ENCODE assay signal across 8 cellular contexts in genomic region chr10:70131560-70131937, GRCh38. TPM values are rescaled to one million over a fixed set of nuclear protein-coding genes. Genes with fewer than 3 reads are reported as not detected.
A peak's percentile ranks its signal among the peaks of the same experiment; 100 is the strongest.
DNase-seq lines count a peak whose midpoint lies in the region; ATAC-seq and TF ChIP-seq lines count a peak whose summit lies in the region.

No MANE protein-coding gene starts in this region.

- intact Hi-C loops in activated T-helper 2 cell treated with anti-CD3 and anti-CD28 coated beads, Interferon-gamma antibody, Interleukin-2, Interleukin-4, amounts not matched to agents 10 μg/mL and 5 μg/mL and 100 μg/mL, durations not matched to agents 14 hours and 24 hours and 36 hours (cut with micrococcal nuclease), result no loop called here
- intact Hi-C loops in left colon (cut with DNase I, micrococcal nuclease) (no loop called here), tibial artery (cut with DNase I; ENCODE audit: low total_unique reads) (no loop called here)

- H3K36me3 Mint-ChIP-seq in activated T-helper 2 cell treated with anti-CD3 and anti-CD28 coated beads, Interferon-gamma antibody, Interleukin-2, Interleukin-4, amounts not matched to agents 10 μg/mL and 5 μg/mL and 100 μg/mL, durations not matched to agents 14 hours and 24 hours and 36 hours (ENCODE audit: low read depth), result peaks cover 9% of the 10 kb centered on the region

- H3K4me3 ChIP-seq in tibial artery, result peak overlapping the region; percentile 78 to 84

- ATAC-seq in left colon (peak; percentile 5), HG03378 (IDR thresholded peaks at IDR 0.05; ENCODE audit: unreplicated experiment) (no peak)

- H3K4me1 ChIP-seq in tibial artery, result peaks cover 0 to 28% (median 18%) of the 10 kb centered on the region in 4 donors

- peaks cover 0 to 6% (median 4%) of the 10 kb centered on the region in 3 donors for H3K36me3 ChIP-seq in tibial artery

- peak overlapping the region; percentile 78 for H3K4me3 Mint-ChIP-seq in activated T-helper 2 cell treated with anti-CD3 and anti-CD28 coated beads, Interferon-gamma antibody, Interleukin-2, Interleukin-4, amounts not matched to agents 10 μg/mL and 5 μg/mL and 100 μg/mL, durations not matched to agents 14 hours and 24 hours and 36 hours (ENCODE audit: low read depth)

- H3K27me3 Mint-ChIP-seq in activated T-helper 2 cell treated with anti-CD3 and anti-CD28 coated beads, Interferon-gamma antibody, Interleukin-2, Interleukin-4, amounts not matched to agents 10 μg/mL and 5 μg/mL and 100 μg/mL, durations not matched to agents 14 hours and 24 hours and 36 hours (ENCODE audit: low read depth), result peaks cover 4% of the 10 kb centered on the region

- H3K9me3 Mint-ChIP-seq in activated T-helper 2 cell treated with anti-CD3 and anti-CD28 coated beads, Interferon-gamma antibody, Interleukin-2, Interleukin-4, amounts not matched to agents 10 μg/mL and 5 μg/mL and 100 μg/mL, durations not matched to agents 14 hours and 24 hours and 36 hours, result no peaks in the 10 kb centered on the region

- peaks cover 16% of the 10 kb centered on the region for H3K4me1 Mint-ChIP-seq in activated T-helper 2 cell treated with anti-CD3 and anti-CD28 coated beads, Interferon-gamma antibody, Interleukin-2, Interleukin-4, amounts not matched to agents 10 μg/mL and 5 μg/mL and 100 μg/mL, durations not matched to agents 14 hours and 24 hours and 36 hours (ENCODE audit: low read depth)

- peak overlapping the region; percentile 61 for H3K27ac Mint-ChIP-seq in activated T-helper 2 cell treated with anti-CD3 and anti-CD28 coated beads, Interferon-gamma antibody, Interleukin-2, Interleukin-4, amounts not matched to agents 10 μg/mL and 5 μg/mL and 100 μg/mL, durations not matched to agents 14 hours and 24 hours and 36 hours

- H3K27me3 ChIP-seq in tibial artery, result no peaks in the 10 kb centered on the region

- H3K27ac ChIP-seq in tibial artery, result peak overlapping the region; percentile 87 to 88

- DNase-seq in activated effector memory CD4-positive, alpha-beta T cell treated with anti-CD3 and anti-CD28 coated beads, Interleukin-2, amount 50 U/mL, for 16 hours, result peak; percentile 56
- DNase-seq in activated effector memory CD4-positive, alpha-beta T cell treated with Interleukin-2 at 50 U/mL for 16 hours, result no peak
- no peak for DNase-seq in activated T-helper 2 cell treated with anti-CD3 and anti-CD28 coated beads, Interferon-gamma antibody, Interleukin-2, Interleukin-4, amounts not matched to agents 10 μg/mL and 5 μg/mL and 100 μg/mL, durations not matched to agents 14 hours and 24 hours and 36 hours (ENCODE audit: low spot score)
- no peak for DNase-seq in left colon
- DNase-seq in tibial artery, result no peak
- no peak for DNase-seq in OCI-M2 (lab: John Stamatoyannopoulos, UW; ENCODE audit: unreplicated experiment)
- no peak for DNase-seq in NCI-H1048 (lab: John Stamatoyannopoulos, UW)

- no peak for TF ChIP-seq CTCF in tibial artery (IDR thresholded peaks at IDR 0.05)

- H3K9me3 ChIP-seq in tibial artery, result no peaks in the 10 kb centered on the region

RNA-seq across cellular contexts. Expression of gene AIFM2, which starts 1.1 kb away (rescaled TPM):
- 9.5 and 11.6 TPM in 2 replicates for total RNA-seq in activated T-helper 2 cell treated with anti-CD3 and anti-CD28 coated beads, Interferon-gamma antibody, Interleukin-2, Interleukin-4, amounts not matched to agents 10 μg/mL and 5 μg/mL and 100 μg/mL, durations not matched to agents 14 hours and 24 hours and 36 hours
- 10 to 100 TPM; 21.8 to 32.4 TPM for total RNA-seq in left colon

RNA-seq across cellular contexts. Expression of gene TYSND1, which starts 15.0 kb away (rescaled TPM):
- total RNA-seq in activated T-helper 2 cell treated with anti-CD3 and anti-CD28 coated beads, Interferon-gamma antibody, Interleukin-2, Interleukin-4, amounts not matched to agents 10 μg/mL and 5 μg/mL and 100 μg/mL, durations not matched to agents 14 hours and 24 hours and 36 hours, result 12.5 and 13.6 TPM in 2 replicates
- total RNA-seq in left colon, result 10 to 100 TPM; 12.5 to 20.0 TPM

RNA-seq across cellular contexts. Expression of gene SAR1A, which starts 38.8 kb away (rescaled TPM):
- 115 and 129 TPM in 2 replicates for total RNA-seq in activated T-helper 2 cell treated with anti-CD3 and anti-CD28 coated beads, Interferon-gamma antibody, Interleukin-2, Interleukin-4, amounts not matched to agents 10 μg/mL and 5 μg/mL and 100 μg/mL, durations not matched to agents 14 hours and 24 hours and 36 hours
- 10 to 100 TPM; 81.4 to 92.6 TPM for total RNA-seq in left colon
